ENCODE assay signal across 17 cellular contexts in the genomic region with DNA sequence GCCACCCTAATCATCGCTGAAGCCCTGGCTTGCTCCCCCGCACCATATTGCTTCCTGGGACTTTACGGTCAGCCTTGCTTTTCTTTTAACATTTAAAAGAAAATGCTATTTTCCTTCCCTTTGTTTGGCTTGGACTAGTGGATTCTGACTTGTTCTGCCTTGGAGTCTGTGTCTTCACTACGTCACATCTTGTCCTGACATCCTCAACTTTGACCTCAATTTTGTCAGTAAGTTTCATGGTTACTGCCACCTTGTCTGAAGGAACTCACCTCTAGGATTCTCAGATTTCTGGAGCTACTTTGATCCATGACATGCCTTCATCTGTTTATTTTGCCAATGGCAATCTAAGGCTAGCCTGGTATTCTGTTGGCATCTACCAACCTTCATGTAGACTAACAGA. TPM values are rescaled to one million over a fixed set of nuclear protein-coding genes. Genes with fewer than 3 reads are reported as not detected.
A peak's percentile ranks its signal among the peaks of the same experiment; 100 is the strongest.
DNase-seq lines count a peak whose midpoint lies in the region; ATAC-seq and TF ChIP-seq lines count a peak whose summit lies in the region.
"Had no signal": no experiment of that assay in that cellular context is flagged by ENCODE, and none has a peak within 500 bp of the region (broad histone marks: within the 10 kb centered on the region; RNA-seq: fewer than 3 reads in every experiment).

No MANE protein-coding gene starts in this region.

- H3K36me3 ChIP-seq in SU-DHL-6 (ENCODE audit: low read length) (peaks cover under 1% of the 10 kb centered on the region; the same call in 1 of the 2 replicates), upper lobe of right lung (peaks cover 31% of the 10 kb centered on the region)
- peaks cover 35% of the 10 kb centered on the region for H3K36me3 ChIP-seq in effector memory CD4-positive, alpha-beta T cell (ENCODE audit: control insufficient read depth, insufficient read depth, low read length)

- H3K27ac ChIP-seq in SU-DHL-6 (ENCODE audit: low read depth, low read length) = no peak overlapping the region
- no peak overlapping the region for H3K27ac ChIP-seq in effector memory CD4-positive, alpha-beta T cell (ENCODE audit: insufficient read depth, low read length, poor library complexity, severe bottlenecking)
- H3K27ac ChIP-seq in upper lobe of right lung = no peak overlapping the region
- H3K27ac ChIP-seq: GM23248, KMS-11 had no signal

- peak overlapping the region; percentile 64 for H3K4me3 Mint-ChIP-seq in activated naive CD8-positive, alpha-beta T cell
- H3K4me3 Mint-ChIP-seq in activated naive CD8-positive, alpha-beta T cell treated with anti-CD3 and anti-CD28 coated beads for 36 hours = no peak overlapping the region
- H3K4me3 Mint-ChIP-seq in immature natural killer cell = peak overlapping the region in 1 of 5 donors; percentile 71

- H3K9me2 ChIP-seq in SU-DHL-6 (replicated peaks; ENCODE audit: insufficient read depth, low read length) = no peaks in the 10 kb centered on the region

- H3K9me3 ChIP-seq in SU-DHL-6 (ENCODE audit: insufficient read depth, low read length) (no peaks in the 10 kb centered on the region), upper lobe of right lung (no peaks in the 10 kb centered on the region)
- no peaks in the 10 kb centered on the region for H3K9me3 ChIP-seq in effector memory CD4-positive, alpha-beta T cell (ENCODE audit: control insufficient read depth, low read length)

- ATAC-seq in GM21390 (IDR thresholded peaks at IDR 0.05; ENCODE audit: unreplicated experiment) (no peak), upper lobe of right lung (no peak)
- ATAC-seq: HCT116 had no signal

- peak overlapping the region; percentile 31 for H3K4me2 ChIP-seq in SU-DHL-6 (ENCODE audit: low read depth, low read length, poor library complexity, severe bottlenecking)
- H3K4me2 ChIP-seq: KMS-11 had no signal

- H3K4me1 Mint-ChIP-seq in activated naive CD8-positive, alpha-beta T cell (ENCODE audit: low read depth) = peaks cover 79% of the 10 kb centered on the region
- peaks cover 51% of the 10 kb centered on the region for H3K4me1 Mint-ChIP-seq in activated naive CD8-positive, alpha-beta T cell treated with anti-CD3 and anti-CD28 coated beads for 36 hours
- peaks cover 61 to 72% of the 10 kb centered on the region in 2 donors for H3K4me1 Mint-ChIP-seq in immature natural killer cell

- H2AFZ ChIP-seq in SU-DHL-6 (ENCODE audit: low read depth, low read length, severe bottlenecking) = no peak overlapping the region
- H2AFZ ChIP-seq: GM23248 had no signal

- no peaks in the 10 kb centered on the region for H3K27me3 Mint-ChIP-seq in activated naive CD8-positive, alpha-beta T cell
- H3K27me3 Mint-ChIP-seq in activated naive CD8-positive, alpha-beta T cell treated with anti-CD3 and anti-CD28 coated beads for 36 hours = no peaks in the 10 kb centered on the region
- peaks cover 0 to 5% (median 2%) of the 10 kb centered on the region in 3 donors for H3K27me3 Mint-ChIP-seq in immature natural killer cell (ENCODE audit: low read depth in 3 of 3)

- no peaks in the 10 kb centered on the region for H3K27me3 ChIP-seq in SU-DHL-6 (ENCODE audit: low read length)
- no peaks in the 10 kb centered on the region for H3K27me3 ChIP-seq in effector memory CD4-positive, alpha-beta T cell (replicated peaks; ENCODE audit: control insufficient read depth, insufficient read depth, low read length, poor library complexity, severe bottlenecking)
- no peaks in the 10 kb centered on the region for H3K27me3 ChIP-seq in upper lobe of right lung

- no peak for DNase-seq in activated naive CD8-positive, alpha-beta T cell treated with anti-CD3 and anti-CD28 coated beads for 36 hours
- DNase-seq in effector memory CD4-positive, alpha-beta T cell = no peak
- DNase-seq in GM13976 (ENCODE audit: low spot score) (no peak), immature natural killer cell (no peak), upper lobe of right lung (no peak)
- DNase-seq: C1 segment of cervical spinal cord, Calu3, GM23248, NCI-H1048, NCI-H1436 treated with DMSO at 0.1 percent for 48 hours, NCI-H2029 treated with DMSO at 0.1 percent for 48 hours, NCI-H774 had no signal

- in situ Hi-C loops in GM13976 (cut with MboI; ENCODE audit: low sequenced_read_pairs, unreplicated experiment) = loop anchor here (5.0 to 25.0 kb wide), 2 partner anchors 137 to 497 kb away; no protein-coding TSS in a partner anchor

- no peaks in the 10 kb centered on the region for H3F3A ChIP-seq in SU-DHL-6 (ENCODE audit: insufficient read depth)

- no peaks in the 10 kb centered on the region for H4K20me1 ChIP-seq in SU-DHL-6 (ENCODE audit: low read depth, low read length)

- intact Hi-C loops in upper lobe of right lung (cut with DNase I) = no loop called here

- no peak overlapping the region for H3K9ac ChIP-seq in SU-DHL-6 (ENCODE audit: low read length)
- H3K9ac ChIP-seq: GM23248, KMS-11 had no signal

- H3K36me3 Mint-ChIP-seq in activated naive CD8-positive, alpha-beta T cell = peaks cover 25% of the 10 kb centered on the region
- peaks cover 45% of the 10 kb centered on the region for H3K36me3 Mint-ChIP-seq in activated naive CD8-positive, alpha-beta T cell treated with anti-CD3 and anti-CD28 coated beads for 36 hours
- H3K36me3 Mint-ChIP-seq in immature natural killer cell = peaks cover 43 to 60% (median 50%) of the 10 kb centered on the region in 3 donors

- TF ChIP-seq CTCF in SU-DHL-6 (IDR thresholded peaks at IDR 0.05; ENCODE audit: insufficient read depth, low read length, poor library complexity, severe bottlenecking) (no peak), GM13976 (IDR thresholded peaks at IDR 0.05; ENCODE audit: borderline replicate concordance, control extremely low read depth, extremely low read depth, insufficient read depth, missing control alignments) (no peak), upper lobe of right lung (IDR thresholded peaks at IDR 0.05) (no peak)

- no peak overlapping the region for H3K27ac Mint-ChIP-seq in activated naive CD8-positive, alpha-beta T cell
- H3K27ac Mint-ChIP-seq in activated naive CD8-positive, alpha-beta T cell treated with anti-CD3 and anti-CD28 coated beads for 36 hours = no peak overlapping the region
- H3K27ac Mint-ChIP-seq in immature natural killer cell = peak overlapping the region in 2 of 6 donors; percentile 50 to 53

- H3K4me3 ChIP-seq in SU-DHL-6 (ENCODE audit: insufficient read depth, low read length, poor library complexity, severe bottlenecking) (no peak overlapping the region), upper lobe of right lung (no peak overlapping the region)
- peak overlapping the region; percentile 11 for H3K4me3 ChIP-seq in effector memory CD4-positive, alpha-beta T cell (ENCODE audit: insufficient read depth, low read depth, low read length, poor library complexity, severe bottlenecking)
- H3K4me3 ChIP-seq: GM23248 had no signal

- no peaks in the 10 kb centered on the region for H3K9me3 Mint-ChIP-seq in activated naive CD8-positive, alpha-beta T cell (ENCODE audit: low read depth)
- H3K9me3 Mint-ChIP-seq in activated naive CD8-positive, alpha-beta T cell treated with anti-CD3 and anti-CD28 coated beads for 36 hours = peaks cover 1% of the 10 kb centered on the region
- H3K9me3 Mint-ChIP-seq in immature natural killer cell = no peaks in the 10 kb centered on the region

- peaks cover 26% of the 10 kb centered on the region for H3K4me1 ChIP-seq in effector memory CD4-positive, alpha-beta T cell (ENCODE audit: control insufficient read depth, insufficient read depth, low read length, poor library complexity, severe bottlenecking)
- peaks cover 23% of the 10 kb centered on the region for H3K4me1 ChIP-seq in upper lobe of right lung

- H3K79me2 ChIP-seq in SU-DHL-6 (ENCODE audit: insufficient read depth, low read length) = no peaks in the 10 kb centered on the region

RNA-seq across cellular contexts. Expression of a gene that starts 4.3 kb away (rescaled TPM):
- total RNA-seq in activated naive CD8-positive, alpha-beta T cell treated with anti-CD3 and anti-CD28 coated beads for 36 hours = 1 to 10 TPM; 4.1 to 4.3 TPM
- 1 to 10 TPM; 2.0 to 5.7 (median 2.8) TPM for polyA plus RNA-seq in immature natural killer cell
- 12.8 TPM for total RNA-seq in upper lobe of right lung

RNA-seq across cellular contexts. Expression of a gene that starts 19.4 kb away (rescaled TPM):
- 10 to 100 TPM; 68.1 to 70.7 TPM for total RNA-seq in activated naive CD8-positive, alpha-beta T cell treated with anti-CD3 and anti-CD28 coated beads for 36 hours
- under 1 TPM; 0.21 to 0.50 (median 0.48) TPM for polyA plus RNA-seq in immature natural killer cell
- total RNA-seq in upper lobe of right lung = 12.0 TPM
